In the genomic region with DNA sequence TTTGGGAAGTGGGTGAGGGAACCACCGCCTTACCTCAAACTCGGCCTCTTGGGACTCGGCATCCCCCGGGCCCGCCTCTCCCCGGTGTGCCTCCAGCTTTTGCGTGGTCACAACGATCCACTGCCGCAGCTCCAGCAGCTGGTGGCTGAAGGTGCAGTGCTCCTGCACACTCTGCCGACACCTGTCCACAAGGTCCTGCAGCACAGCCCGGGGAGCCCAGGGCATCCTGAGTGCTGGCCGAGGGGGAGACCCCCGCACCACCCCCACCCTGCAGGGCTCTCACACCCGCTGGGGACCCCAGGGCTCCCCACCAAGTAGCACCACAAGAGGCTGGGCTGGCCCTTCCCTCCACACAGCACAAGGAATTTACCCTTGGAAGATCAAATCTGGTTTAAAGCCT, we compare ENCODE assay signal across 1 cellular context.
TF ChIP-seq lines count a peak whose summit lies in the region.

No MANE protein-coding gene starts in this region.

TF ChIP-seq in HepG2, 621 proteins besides CTCF, POLR2A, EP300 and RAD21:
- TF ChIP-seq ZNF543 (CRISPR knock-in tag; IDR thresholded peaks at IDR 0.05) (no peak), ZBTB7A (CRISPR knock-in tag; IDR thresholded peaks at IDR 0.05) (no peak), AGO2 (optimal IDR thresholded peaks at IDR 0.05; ENCODE audit: low read depth, low read length) (peak; percentile 25), ZNF790 (CRISPR knock-in tag; IDR thresholded peaks at IDR 0.05; ENCODE audit: borderline replicate concordance) (no peak)
